Comparison of ENCODE assay signal across 7 cellular contexts in the genomic region with DNA sequence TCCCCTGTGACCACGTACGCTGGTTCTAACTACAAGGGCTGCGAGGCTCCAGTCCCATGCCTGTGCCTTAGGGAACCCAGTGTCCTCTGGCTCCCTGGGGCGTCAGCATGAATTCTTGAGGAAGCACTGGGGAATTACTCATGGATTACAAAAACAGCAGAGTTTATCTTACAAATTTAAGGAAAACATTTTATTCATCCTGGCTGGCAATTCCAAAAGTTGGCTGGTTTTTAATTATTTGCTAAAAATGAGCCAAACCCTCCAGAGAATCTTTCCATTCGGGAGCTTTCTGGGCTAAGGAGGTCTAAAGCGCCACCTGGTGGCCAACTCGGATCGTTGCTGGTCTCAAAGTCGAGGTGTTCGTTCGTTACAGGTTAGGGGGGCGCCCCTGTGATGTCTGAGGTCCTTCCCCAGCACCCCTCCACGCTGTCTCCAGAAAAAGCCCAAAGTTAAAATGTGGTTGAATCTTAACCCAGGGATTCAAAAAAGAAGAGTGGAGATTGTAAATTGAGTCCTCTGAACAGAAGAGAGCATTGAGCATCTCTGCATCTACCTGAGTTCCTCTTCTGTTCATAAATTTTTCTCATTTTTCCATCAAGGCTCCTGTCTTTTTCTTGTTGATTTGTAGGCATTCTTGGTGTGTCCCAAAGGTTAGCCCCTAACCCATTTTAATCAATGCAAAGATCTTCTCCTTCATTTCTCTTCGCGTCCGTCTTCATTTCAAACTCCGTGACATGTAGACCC.
A peak's percentile ranks its signal among the peaks of the same experiment; 100 is the strongest.
DNase-seq lines count a peak whose midpoint lies in the region; ATAC-seq and TF ChIP-seq lines count a peak whose summit lies in the region.

No MANE protein-coding gene starts in this region.

- H2AFZ ChIP-seq in Loucy (ENCODE audit: low read length): peak overlapping the region; percentile 29; the same call in 1 of the 2 replicates

- H3K27me3 ChIP-seq in Loucy (ENCODE audit: insufficient read depth, low read length, poor library complexity, severe bottlenecking): no peaks in the 10 kb centered on the region

- TF ChIP-seq CTCF in GM13976 (IDR thresholded peaks at IDR 0.05; ENCODE audit: borderline replicate concordance, control extremely low read depth, extremely low read depth, insufficient read depth, missing control alignments) (peak; percentile 80), Loucy (conservative IDR thresholded peaks at IDR 0.05; ENCODE audit: low read length) (peak; percentile 97)

- peak; percentile 76 for DNase-seq in GM13976 (ENCODE audit: low spot score)
- peak; percentile 45 for DNase-seq in SK-N-DZ (ENCODE audit: low spot score)
- DNase-seq in anterior cingulate cortex (lab: John Stamatoyannopoulos, UW): peak in 44 of 58 donors; percentile 4 to 78 (median 32)
- peak; percentile 11 to 42 for DNase-seq in hippocampal formation (lab: John Stamatoyannopoulos, UW)
- peak; percentile 13 for DNase-seq in smooth muscle cell of the brain vasculature (ENCODE audit: low read depth, low spot score)

- no peaks in the 10 kb centered on the region for H3F3A ChIP-seq in Loucy (ENCODE audit: low read depth)

- no peaks in the 10 kb centered on the region for H3K9me3 ChIP-seq in Loucy (ENCODE audit: insufficient read depth, low read depth, low read length)

- H3K4me2 ChIP-seq in Loucy (ENCODE audit: low read depth, low read length, poor library complexity, severe bottlenecking): no peak overlapping the region

- in situ Hi-C loops in GM13976 (cut with MboI; ENCODE audit: low sequenced_read_pairs, unreplicated experiment): loop anchor here (10.0 kb wide), 1 partner anchor 627 kb away; no protein-coding TSS in a partner anchor

- H3K4me1 ChIP-seq in Loucy (ENCODE audit: insufficient read depth, low read length, poor library complexity, severe bottlenecking): no peaks in the 10 kb centered on the region

- H4K20me1 ChIP-seq in Loucy (ENCODE audit: insufficient read depth, low read length, poor library complexity, severe bottlenecking): no peaks in the 10 kb centered on the region

- ATAC-seq in GM21367 (IDR thresholded peaks at IDR 0.05; ENCODE audit: unreplicated experiment): no peak

- H3K36me3 ChIP-seq in Loucy (ENCODE audit: insufficient read depth, low read length): no peaks in the 10 kb centered on the region

- no peak overlapping the region for H3K9ac ChIP-seq in Loucy (ENCODE audit: low read depth, low read length, poor library complexity, severe bottlenecking)

- H3K9me2 ChIP-seq in Loucy (replicated peaks; ENCODE audit: low read depth, low read length): no peaks in the 10 kb centered on the region

- no peak overlapping the region for H3K4me3 ChIP-seq in Loucy (ENCODE audit: low read length, poor library complexity, severe bottlenecking)

- no peaks in the 10 kb centered on the region for H3K79me2 ChIP-seq in Loucy (ENCODE audit: insufficient read depth, low read length)

Comparison
In these comparisons a context has a peak if more than half of its experiments do, and no peak if none do; other contexts are left out.
1. DNase-seq: peak in every context shown above with its lines; median percentile 76 in GM13976; 45 in SK-N-DZ; 32 in anterior cingulate cortex; 26 in hippocampal formation; 13 in smooth muscle cell of the brain vasculature.